Comparison of ENCODE assay signal across 25 cellular contexts in genomic region chr2:213187386-213187785, GRCh38. TPM values are rescaled to one million over a fixed set of nuclear protein-coding genes. Genes with fewer than 3 reads are reported as not detected.
DNase-seq lines count a peak whose midpoint lies in the region; ATAC-seq, FAIRE-seq and TF ChIP-seq lines count a peak whose summit lies in the region.
"Had no signal": no experiment of that assay in that cellular context is flagged by ENCODE, and none has a peak within 500 bp of the region (broad histone marks: within the 10 kb centered on the region; RNA-seq: fewer than 3 reads in every experiment).

No MANE protein-coding gene starts in this region.

- in situ Hi-C loops in brain microvascular endothelial cell (cut with HindIII; ENCODE audit: low pct_ligation_motif_present, low sequenced_read_pairs) = no loop called here
- in situ Hi-C loops in HepG2 (cut with HindIII; ENCODE audit: extremely low pct_ligation_motif_present, low pct_unique_long_range_greater_than_20kb) = no loop called here

- no peak for FAIRE-seq in A549 (lab: Jason Lieb, UNC)
- no peak for FAIRE-seq in HepG2 (lab: Jason Lieb, UNC)
- FAIRE-seq: D721Med had no signal

- H3K27ac Mint-ChIP-seq in activated T-helper 2 cell treated with anti-CD3 and anti-CD28 coated beads, Interferon-gamma antibody, Interleukin-2, Interleukin-4, amounts not matched to agents 10 μg/mL and 5 μg/mL and 100 μg/mL, durations not matched to agents 14 hours and 24 hours and 36 hours = no peak overlapping the region
- H3K27ac Mint-ChIP-seq in activated CD8-positive, alpha-beta T cell treated with anti-CD3 and anti-CD28 coated beads, Interleukin-2, amount 10 ng/mL, durations not matched to agents 7 days and 5 days = no peak overlapping the region
- H3K27ac Mint-ChIP-seq: activated B cell treated with CpG ODN at 0.5 μM for 24 hours; naive thymus-derived CD4-positive, alpha-beta T cell had no signal

- H3K27me3 ChIP-seq in brain microvascular endothelial cell (replicated peaks) (no peaks in the 10 kb centered on the region), HepG2 (ENCODE audit: control insufficient read depth in 1 of 2, insufficient read depth in 2 of 2, low read length in 2 of 2) (no peaks in the 10 kb centered on the region)
- H3K27me3 ChIP-seq: BLaER1, ovary, right atrium auricular region had no signal

- CTCF ChIA-PET in A549 (lab: Yijun Ruan, JAX) = interaction anchor here (1.1 kb wide), 1 partner anchor 31 kb away, joined by 3 read pairs; no protein-coding TSS in a partner anchor
- CTCF ChIA-PET in HepG2 (lab: Yijun Ruan, JAX; ENCODE audit: low intra/inter-chr PET ratio, low total read pairs) = no interaction called here
- CTCF ChIA-PET in activated CD8-positive, alpha-beta T cell treated with anti-CD3 and anti-CD28 coated beads, Interleukin-2, amount 10 ng/mL, durations not matched to agents 7 days and 5 days (lab: Charles Lee) = no interaction called here

- H3K36me3 ChIP-seq in brain microvascular endothelial cell (replicated peaks) = no peaks in the 10 kb centered on the region
- no peaks in the 10 kb centered on the region for H3K36me3 ChIP-seq in HepG2 (replicated peaks in 1 of 2; ENCODE audit: control insufficient read depth in 1 of 2, insufficient read depth in 2 of 2, low read length in 2 of 2)
- H3K36me3 ChIP-seq: BLaER1, ovary, right atrium auricular region had no signal

- BruUV-seq in HepG2 (replicated peaks; lab: Mats Ljungman, UMichigan) = no TSS peak

- POLR2A ChIA-PET in A549 (lab: Yijun Ruan, JAX) = no interaction called here
- POLR2A ChIA-PET in HepG2 (lab: Yijun Ruan, JAX) = no interaction called here
- POLR2A ChIA-PET in activated CD8-positive, alpha-beta T cell treated with anti-CD3 and anti-CD28 coated beads, Interleukin-2, amount 10 ng/mL, durations not matched to agents 7 days and 5 days (lab: Charles Lee) = no interaction called here

- no peaks in the 10 kb centered on the region for H3K9me3 Mint-ChIP-seq in activated T-helper 2 cell treated with anti-CD3 and anti-CD28 coated beads, Interferon-gamma antibody, Interleukin-2, Interleukin-4, amounts not matched to agents 10 μg/mL and 5 μg/mL and 100 μg/mL, durations not matched to agents 14 hours and 24 hours and 36 hours
- H3K9me3 Mint-ChIP-seq in activated CD8-positive, alpha-beta T cell treated with anti-CD3 and anti-CD28 coated beads, Interleukin-2, amount 10 ng/mL, durations not matched to agents 7 days and 5 days (ENCODE audit: insufficient read depth) = no peaks in the 10 kb centered on the region
- H3K9me3 Mint-ChIP-seq: activated B cell treated with CpG ODN at 0.5 μM for 24 hours had no signal

- H3K79me2 ChIP-seq in HepG2 (ENCODE audit: insufficient read depth, low read length) = no peaks in the 10 kb centered on the region

- no peak for TF ChIP-seq EP300 in A549 (IDR thresholded peaks at IDR 0.05)
- TF ChIP-seq EP300 in HepG2 (IDR thresholded peaks at IDR 0.05; ENCODE audit: low read depth in 2 of 2, low read length in 2 of 2) = no peak
- no peak for TF ChIP-seq EP300 in HepG2 (CRISPR knock-in tag; IDR thresholded peaks at IDR 0.05; ENCODE audit: borderline replicate concordance)

- H3K4me1 Mint-ChIP-seq in activated T-helper 2 cell treated with anti-CD3 and anti-CD28 coated beads, Interferon-gamma antibody, Interleukin-2, Interleukin-4, amounts not matched to agents 10 μg/mL and 5 μg/mL and 100 μg/mL, durations not matched to agents 14 hours and 24 hours and 36 hours (ENCODE audit: low read depth) = no peaks in the 10 kb centered on the region
- H3K4me1 Mint-ChIP-seq in activated CD8-positive, alpha-beta T cell treated with anti-CD3 and anti-CD28 coated beads, Interleukin-2, amount 10 ng/mL, durations not matched to agents 7 days and 5 days (ENCODE audit: low read depth) = no peaks in the 10 kb centered on the region
- H3K4me1 Mint-ChIP-seq: naive thymus-derived CD4-positive, alpha-beta T cell had no signal

- 27% methylated on average over 3 of the region's 3 CpGs for WGBS in A549 (ENCODE audit: missing lambda C conversion rate)
- under 1% methylated on average over 3 of the region's 3 CpGs for WGBS in HepG2 (ENCODE audit: low lambda C conversion rate)

- no peak for TF ChIP-seq POLR2A in A549 (IDR thresholded peaks at IDR 0.05; ENCODE audit: low read length)
- TF ChIP-seq POLR2A in HepG2 (IDR thresholded peaks at IDR 0.05; ENCODE audit: insufficient read depth in 1 of 2, low read depth in 2 of 2, low read length in 2 of 2) = no peak

- no peak overlapping the region for H3K27ac ChIP-seq in A549
- peak overlapping the region; percentile 77 for H3K27ac ChIP-seq in brain microvascular endothelial cell
- no peak overlapping the region for H3K27ac ChIP-seq in HepG2 (ENCODE audit: extremely low read length, insufficient read depth, low read length)
- H3K27ac ChIP-seq: BLaER1, ovary, right atrium auricular region, RWPE1 had no signal

- TF ChIP-seq RAD21 in A549 (conservative IDR thresholded peaks at IDR 0.05 in 1 of 2, IDR thresholded peaks at IDR 0.05 in 1 of 2) (no peak), HepG2 (CRISPR knock-in tag; IDR thresholded peaks at IDR 0.05) (no peak)

- H4K20me1 ChIP-seq in HepG2 (ENCODE audit: insufficient read depth, low read length) = no peaks in the 10 kb centered on the region
- H4K20me1 ChIP-seq: BLaER1 had no signal

- peaks cover 11% of the 10 kb centered on the region for H3K27me3 Mint-ChIP-seq in activated T-helper 2 cell treated with anti-CD3 and anti-CD28 coated beads, Interferon-gamma antibody, Interleukin-2, Interleukin-4, amounts not matched to agents 10 μg/mL and 5 μg/mL and 100 μg/mL, durations not matched to agents 14 hours and 24 hours and 36 hours (ENCODE audit: low read depth)
- H3K27me3 Mint-ChIP-seq in activated CD8-positive, alpha-beta T cell treated with anti-CD3 and anti-CD28 coated beads, Interleukin-2, amount 10 ng/mL, durations not matched to agents 7 days and 5 days (ENCODE audit: low read depth) = no peaks in the 10 kb centered on the region
- H3K27me3 Mint-ChIP-seq: activated B cell treated with CpG ODN at 0.5 μM for 24 hours had no signal

- ATAC-seq in A549 (no peak), HepG2 (no peak), left ventricle myocardium superior (no peak)
- ATAC-seq in activated CD8-positive, alpha-beta T cell treated with anti-CD3 and anti-CD28 coated beads, Interleukin-2, amount 10 ng/mL, durations not matched to agents 7 days and 5 days = no peak
- ATAC-seq: naive thymus-derived CD4-positive, alpha-beta T cell had no signal

- TF ChIP-seq CTCF in A549 (IDR thresholded peaks at IDR 0.05) (no peak), brain microvascular endothelial cell (IDR thresholded peaks at IDR 0.05; ENCODE audit: low read depth, low read length, missing control alignments) (no peak), HepG2 (CRISPR knock-in tag; IDR thresholded peaks at IDR 0.05) (no peak)

- no peaks in the 10 kb centered on the region for H3K36me3 Mint-ChIP-seq in activated T-helper 2 cell treated with anti-CD3 and anti-CD28 coated beads, Interferon-gamma antibody, Interleukin-2, Interleukin-4, amounts not matched to agents 10 μg/mL and 5 μg/mL and 100 μg/mL, durations not matched to agents 14 hours and 24 hours and 36 hours (ENCODE audit: low read depth)
- no peaks in the 10 kb centered on the region for H3K36me3 Mint-ChIP-seq in activated CD8-positive, alpha-beta T cell treated with anti-CD3 and anti-CD28 coated beads, Interleukin-2, amount 10 ng/mL, durations not matched to agents 7 days and 5 days (ENCODE audit: low read depth)
- H3K36me3 Mint-ChIP-seq: naive thymus-derived CD4-positive, alpha-beta T cell had no signal

- H3K4me3 ChIP-seq in A549 = no peak overlapping the region
- H3K4me3 ChIP-seq in brain microvascular endothelial cell (ENCODE audit: low read depth, low read length) = no peak overlapping the region
- H3K4me3 ChIP-seq in HepG2 (replicated peaks in 1 of 3; ENCODE audit: insufficient read depth in 1 of 3, low read depth in 2 of 3, low read length in 3 of 3) = no peak overlapping the region
- H3K4me3 ChIP-seq: BLaER1, ovary, right atrium auricular region had no signal

- no peak overlapping the region for H3K4me3 Mint-ChIP-seq in activated T-helper 2 cell treated with anti-CD3 and anti-CD28 coated beads, Interferon-gamma antibody, Interleukin-2, Interleukin-4, amounts not matched to agents 10 μg/mL and 5 μg/mL and 100 μg/mL, durations not matched to agents 14 hours and 24 hours and 36 hours (ENCODE audit: low read depth)
- no peak overlapping the region for H3K4me3 Mint-ChIP-seq in activated CD8-positive, alpha-beta T cell treated with anti-CD3 and anti-CD28 coated beads, Interleukin-2, amount 10 ng/mL, durations not matched to agents 7 days and 5 days
- H3K4me3 Mint-ChIP-seq: activated B cell treated with CpG ODN at 0.5 μM for 24 hours; naive thymus-derived CD4-positive, alpha-beta T cell had no signal

- H3K4me2 ChIP-seq in A549 (peak overlapping the region; percentile 51; the same call in 2 of the 3 replicates), HepG2 (ENCODE audit: low read depth, low read length) (no peak overlapping the region)
- H3K4me2 ChIP-seq: BLaER1 had no signal

- no peak for DNase-seq in A549 (ENCODE audit: low read depth in 1 of 2, low spot score in 1 of 2)
- DNase-seq in HCEC 1CT = peak; percentile 12
- no peak for DNase-seq in brain microvascular endothelial cell
- peak; percentile 7 for DNase-seq in HepG2 (ENCODE audit: low spot score)
- DNase-seq in activated T-helper 2 cell treated with anti-CD3 and anti-CD28 coated beads, Interferon-gamma antibody, Interleukin-2, Interleukin-4, amounts not matched to agents 10 μg/mL and 5 μg/mL and 100 μg/mL, durations not matched to agents 14 hours and 24 hours and 36 hours (ENCODE audit: low spot score) = no peak
- no peak for DNase-seq in activated CD8-positive, alpha-beta T cell treated with anti-CD3 and anti-CD28 coated beads, Interleukin-2, amount 10 ng/mL, durations not matched to agents 7 days and 5 days
- DNase-seq in activated effector memory CD4-positive, alpha-beta T cell treated with Interleukin-2 at 50 U/mL for 16 hours = no peak
- DNase-seq in left ventricle myocardium superior = no peak
- DNase-seq: activated B cell treated with CpG ODN at 0.5 μM for 24 hours; activated CD4-positive, alpha-beta T cell treated with anti-CD3 and anti-CD28 coated beads, Interleukin-2, amount 50 U/mL, for 48 hours; activated naive CD4-positive, alpha-beta T cell; foreskin melanocyte; hypothalamus; KG1; MV-4-11; naive thymus-derived CD4-positive, alpha-beta T cell; NCI-H2171; NCI-H526; ovary; stimulated activated CD4-positive, alpha-beta T cell treated with anti-CD3 and anti-CD28 coated beads, Interleukin-15, amount 100 ng/mL, for 24 hours; stimulated activated CD8-positive, alpha-beta memory T cell treated with anti-CD3 and anti-CD28 coated beads, Interleukin-4, amount 100 ng/mL, for 48 hours had no signal

- H3K9me3 ChIP-seq in A549 = no peaks in the 10 kb centered on the region
- no peaks in the 10 kb centered on the region for H3K9me3 ChIP-seq in HepG2 (ENCODE audit: low read length)
- H3K9me3 ChIP-seq: ovary had no signal

- H3K4me1 ChIP-seq in A549 (peaks cover 17% of the 10 kb centered on the region; the same call in 2 of the 3 replicates), HepG2 (ENCODE audit: insufficient read depth, low read length) (peaks cover 25% of the 10 kb centered on the region)
- H3K4me1 ChIP-seq: BLaER1, right atrium auricular region had no signal

- H3K9ac ChIP-seq in HepG2 (ENCODE audit: insufficient read depth, low read depth, low read length) = no peak overlapping the region
- H3K9ac ChIP-seq: BLaER1 had no signal

- no peak overlapping the region for H2AFZ ChIP-seq in HepG2 (ENCODE audit: low read length)

- intact Hi-C loops in HepG2 (cut with micrococcal nuclease; ENCODE audit: unreplicated experiment) (no loop called here), left ventricle myocardium superior (cut with micrococcal nuclease) (no loop called here)
- intact Hi-C loops in activated T-helper 2 cell treated with anti-CD3 and anti-CD28 coated beads, Interferon-gamma antibody, Interleukin-2, Interleukin-4, amounts not matched to agents 10 μg/mL and 5 μg/mL and 100 μg/mL, durations not matched to agents 14 hours and 24 hours and 36 hours (cut with micrococcal nuclease) = no loop called here

RNA-seq across cellular contexts. Expression of gene IKZF2, which starts 36.0 kb away (rescaled TPM):
- polyA plus RNA-seq in A549 (2011; rRNA removed) (0.44 and 0.75 TPM in 2 replicates), A549 (2017; fragmentation: RNase III; extraction: RNeasy Plus Mini Kit Qiagen cat#74134 plus additional on column Dnase treatment) (0.14 to 0.18 TPM (median 0.17 TPM) in 3 replicates), HepG2 (2011; rRNA removed) (0.18 and 0.35 TPM in 2 replicates)
- polyA plus RNA-seq in A549 (2012; cell fraction: cytosol; rRNA removed) = 0.04 and 0.07 TPM in 2 replicates
- polyA plus RNA-seq in A549 (2012; cell fraction: nucleus; rRNA removed) = 0.02 and 0.11 TPM in 2 replicates
- polyA minus RNA-seq in A549 (2011; rRNA and poly(A)+ RNA removed) = 1.0 and 2.5 TPM in 2 replicates
- total RNA-seq in HepG2 (2016; rRNA removed; fragmentation: Illumina TruSeq; extraction: Trizol) (0.60 and 0.86 TPM in 2 replicates), left ventricle myocardium superior (6.1 TPM)
- total RNA-seq in HepG2 (2016; cell fraction: cytosol; rRNA removed; fragmentation: Illumina TruSeq; extraction: Trizol; ENCODE audit: low read depth) = under 0.01 and 0.26 TPM in 2 replicates
- 0.83 and 0.97 TPM in 2 replicates for total RNA-seq in HepG2 (2016; cell fraction: insoluble cytoplasmic fraction; rRNA removed; fragmentation: Illumina TruSeq; extraction: Trizol)
- total RNA-seq in HepG2 (2016; cell fraction: membrane; rRNA removed; fragmentation: Illumina TruSeq; extraction: Trizol) = 0.22 and 0.28 TPM in 2 replicates
- 1.8 and 2.1 TPM in 2 replicates for total RNA-seq in HepG2 (2016; cell fraction: nucleus; rRNA removed; fragmentation: Illumina TruSeq; extraction: Trizol)
- 0.13 and 0.22 TPM in 2 replicates for polyA plus RNA-seq in HepG2 (2011; cell fraction: cytosol; rRNA removed)
- 0.13 and 0.45 TPM in 2 replicates for polyA plus RNA-seq in HepG2 (2011; cell fraction: nucleus; rRNA removed)
- 0.09 and 0.27 TPM in 2 replicates for polyA plus RNA-seq in HepG2 (2012)
- polyA plus RNA-seq in HepG2 (2016; cell fraction: cytosol; fragmentation: Illumina TruSeq; extraction: Trizol; ENCODE audit: low read depth) = 0.09 and 0.10 TPM in 2 replicates
- polyA plus RNA-seq in HepG2 (2016; cell fraction: insoluble cytoplasmic fraction; fragmentation: Illumina TruSeq; extraction: Trizol; ENCODE audit: low read depth) = 0.30 and 0.37 TPM in 2 replicates
- 0.06 and 0.23 TPM in 2 replicates for polyA plus RNA-seq in HepG2 (2016; cell fraction: membrane; fragmentation: Illumina TruSeq; extraction: Trizol; ENCODE audit: low read depth)
- polyA plus RNA-seq in HepG2 (2016; cell fraction: nucleus; fragmentation: Illumina TruSeq; extraction: Trizol; ENCODE audit: insufficient read depth, low read depth) = 0.15 and 0.36 TPM in 2 replicates
- polyA minus RNA-seq in HepG2 (2011; rRNA and poly(A)+ RNA removed; ENCODE audit: low replicate concordance) = 1.7 and 5.0 TPM in 2 replicates
- polyA minus RNA-seq in HepG2 (2011; cell fraction: cytosol; rRNA and poly(A)+ RNA removed) = 0.88 and 0.99 TPM in 2 replicates
- polyA minus RNA-seq in HepG2 (2011; cell fraction: nucleus; rRNA and poly(A)+ RNA removed) = 1.7 and 3.2 TPM in 2 replicates
- 13.4 and 17.2 TPM in 2 replicates for total RNA-seq in activated T-helper 2 cell treated with anti-CD3 and anti-CD28 coated beads, Interferon-gamma antibody, Interleukin-2, Interleukin-4, amounts not matched to agents 10 μg/mL and 5 μg/mL and 100 μg/mL, durations not matched to agents 14 hours and 24 hours and 36 hours
- 10 to 100 TPM; 29.7 to 30.8 TPM for total RNA-seq in activated CD8-positive, alpha-beta T cell treated with anti-CD3 and anti-CD28 coated beads, Interleukin-2, amount 10 ng/mL, durations not matched to agents 7 days and 5 days

Comparison
In these comparisons a context has a peak if more than half of its experiments do, and no peak if none do; other contexts are left out.
1. DNase-seq: peak in HCEC 1CT (single experiment) and HepG2 (single experiment); none in A549 (0 of 2), brain microvascular endothelial cell (single experiment), activated T-helper 2 cell treated with anti-CD3 and anti-CD28 coated beads, Interferon-gamma antibody, Interleukin-2, Interleukin-4, amounts not matched to agents 10 μg/mL and 5 μg/mL and 100 μg/mL, durations not matched to agents 14 hours and 24 hours and 36 hours (single experiment), activated CD8-positive, alpha-beta T cell treated with anti-CD3 and anti-CD28 coated beads, Interleukin-2, amount 10 ng/mL, durations not matched to agents 7 days and 5 days (single experiment), activated effector memory CD4-positive, alpha-beta T cell treated with Interleukin-2 at 50 U/mL for 16 hours (single experiment) and left ventricle myocardium superior (single experiment).